In genomic region chr3:184177767-184178306, GRCh38 we compare ENCODE assay signal across 13 cellular contexts. TPM values are rescaled to one million over a fixed set of nuclear protein-coding genes. Genes with fewer than 3 reads are reported as not detected.
A peak's percentile ranks its signal among the peaks of the same experiment; 100 is the strongest.
DNase-seq lines count a peak whose midpoint lies in the region; ATAC-seq, FAIRE-seq and TF ChIP-seq lines count a peak whose summit lies in the region.
"Had no signal": no experiment of that assay in that cellular context is flagged by ENCODE, and none has a peak within 500 bp of the region (broad histone marks: within the 10 kb centered on the region; RNA-seq: fewer than 3 reads in every experiment).

No MANE protein-coding gene starts in this region.

- H3K27me3 Mint-ChIP-seq in HFFc6 (ENCODE audit: insufficient read depth) = peaks cover 5% of the 10 kb centered on the region
- no peaks in the 10 kb centered on the region for H3K27me3 Mint-ChIP-seq in neural crest cell (ENCODE audit: low read depth)
- H3K27me3 Mint-ChIP-seq: CD4-positive, alpha-beta T cell had no signal

- peaks cover 40% of the 10 kb centered on the region for H3K36me3 Mint-ChIP-seq in HFFc6 (ENCODE audit: low read depth)
- H3K36me3 Mint-ChIP-seq in neural crest cell (ENCODE audit: low read depth) = peaks cover 8% of the 10 kb centered on the region

- 88% methylated on average over 12 of the region's 14 CpGs for WGBS in A549 (ENCODE audit: missing lambda C conversion rate)

- H3K4me3 ChIP-seq in A549 (no peak overlapping the region), coronary artery (peak overlapping the region; percentile 10), mucosa of descending colon (no peak overlapping the region), MG63 (no peak overlapping the region)
- H3K4me3 ChIP-seq: HAP-1 had no signal

- intact Hi-C loops in mucosa of descending colon (cut with DNase I, micrococcal nuclease) = no loop called here
- intact Hi-C loops in posterior vena cava (cut with DNase I) = loop anchor here in 1 of 2 donors (2.0 kb wide), 1 partner anchor 67 kb away; no protein-coding TSS in a partner anchor

- TF ChIP-seq CTCF in A549 (IDR thresholded peaks at IDR 0.05) = no peak
- no peak for TF ChIP-seq CTCF in HFFc6 (IDR thresholded peaks at IDR 0.05)
- TF ChIP-seq CTCF in coronary artery (IDR thresholded peaks at IDR 0.05) = no peak
- no peak for TF ChIP-seq CTCF in neural crest cell (conservative IDR thresholded peaks at IDR 0.05)
- TF ChIP-seq CTCF in mucosa of descending colon (IDR thresholded peaks at IDR 0.05) = no peak

- H3K27ac Mint-ChIP-seq in HFFc6 (peak overlapping the region; percentile 96), neural crest cell (ENCODE audit: unreplicated experiment) (no peak overlapping the region)
- H3K27ac Mint-ChIP-seq: activated T-cell treated with anti-CD3 and anti-CD28 coated beads, Interleukin-2, amount 50 U/mL, for 72 hours; CD4-positive, alpha-beta T cell had no signal

- H3K36me3 ChIP-seq in mucosa of descending colon (ENCODE audit: low read depth) (peaks cover 15% of the 10 kb centered on the region), MG63 (peaks cover 72% of the 10 kb centered on the region)

- H3K4me1 ChIP-seq in A549 (peaks cover 15% of the 10 kb centered on the region), mucosa of descending colon (ENCODE audit: low read depth) (peaks cover 19% of the 10 kb centered on the region)

- ATAC-seq in A549 = no peak
- no peak for ATAC-seq in mucosa of descending colon
- ATAC-seq: activated T-cell treated with anti-CD3 and anti-CD28 coated beads, Interleukin-2, amount 50 U/mL, for 72 hours had no signal

- H3K9me3 Mint-ChIP-seq in HFFc6 (no peaks in the 10 kb centered on the region), neural crest cell (no peaks in the 10 kb centered on the region)
- H3K9me3 Mint-ChIP-seq: activated T-cell treated with anti-CD3 and anti-CD28 coated beads, Interleukin-2, amount 50 U/mL, for 72 hours; CD4-positive, alpha-beta T cell had no signal

- CTCF ChIA-PET in A549 (lab: Yijun Ruan, JAX) = interaction anchor here (0.7 to 1.6 kb wide), 6 partner anchors 7 to 282 kb away, joined by 3 to 6 read pairs (median 3); partner anchors contain the start of gene EEF1AKMT4

- no peak for TF ChIP-seq POLR2A in A549 (IDR thresholded peaks at IDR 0.05; ENCODE audit: low read length)

- no peak for FAIRE-seq in A549 (lab: Jason Lieb, UNC)

- DNase-seq in A549 (ENCODE audit: low read depth in 1 of 2, low spot score in 1 of 2) (no peak), HFFc6 (no peak), coronary artery (ENCODE audit: low spot score) (no peak), neural crest cell (ENCODE audit: low read depth, low spot score) (no peak), mucosa of descending colon (no peak), MG63 (no peak), posterior vena cava (ENCODE audit: low spot score) (no peak)
- DNase-seq in stimulated activated CD4-positive, alpha-beta T cell treated with anti-CD3 and anti-CD28 coated beads, Interleukin-4, amount 100 ng/mL, for 24 hours = no peak
- DNase-seq: activated T-cell treated with anti-CD3 and anti-CD28 coated beads, Interleukin-2, amount 50 U/mL, for 72 hours; CD4-positive, alpha-beta T cell; KG1 had no signal

- H3K4me1 Mint-ChIP-seq in HFFc6 (ENCODE audit: low read depth) (peaks cover 60% of the 10 kb centered on the region), neural crest cell (peaks cover 34% of the 10 kb centered on the region)

- H3K4me2 ChIP-seq in A549 = peak overlapping the region; percentile 92; the same call in 2 of the 3 replicates

- no peak for TF ChIP-seq EP300 in A549 (IDR thresholded peaks at IDR 0.05)

- no peaks in the 10 kb centered on the region for H3K9me3 ChIP-seq in A549
- H3K9me3 ChIP-seq in mucosa of descending colon = no peaks in the 10 kb centered on the region
- H3K9me3 ChIP-seq in MG63 = no peaks in the 10 kb centered on the region
- H3K9me3 ChIP-seq: HAP-1 had no signal

- H3K4me3 Mint-ChIP-seq in HFFc6 = peak overlapping the region; percentile 98
- H3K4me3 Mint-ChIP-seq in neural crest cell = peak overlapping the region; percentile 65

- TF ChIP-seq RAD21 in A549 (conservative IDR thresholded peaks at IDR 0.05 in 1 of 2, IDR thresholded peaks at IDR 0.05 in 1 of 2) = no peak

- H3K27ac ChIP-seq in A549 = peak overlapping the region in 1 of 2 experiments; percentile 99; a peak in 3 of 6 replicates
- H3K27ac ChIP-seq in coronary artery = peak overlapping the region in 1 of 2 donors; percentile 97

- POLR2A ChIA-PET in A549 (lab: Yijun Ruan, JAX) = interaction anchor here (2.0 kb wide), 1 partner anchor 8 kb away, joined by 14 read pairs; the partner anchor contains the start of gene ABCF3

- no peaks in the 10 kb centered on the region for H3K27me3 ChIP-seq in MG63

TF ChIP-seq in A549, 52 proteins besides CTCF, POLR2A, EP300 and RAD21:
- no peak for TF ChIP-seq CBX8 (IDR thresholded peaks at IDR 0.05)
- no peak for TF ChIP-seq RFX5 (IDR thresholded peaks at IDR 0.05)
- no peak for TF ChIP-seq NR3C1 (IDR thresholded peaks at IDR 0.05)

RNA-seq across cellular contexts. Expression of gene AP2M1, which starts 3.2 kb away (rescaled TPM):
- polyA plus RNA-seq in A549 (2011; rRNA removed) = 274 and 316 TPM in 2 replicates
- polyA plus RNA-seq in A549 (2012; cell fraction: cytosol; rRNA removed) = 385 and 421 TPM in 2 replicates
- 290 and 299 TPM in 2 replicates for polyA plus RNA-seq in A549 (2012; cell fraction: nucleus; rRNA removed)
- 285 to 298 TPM (median 288 TPM) in 3 replicates for polyA plus RNA-seq in A549 (2017; fragmentation: RNase III; extraction: RNeasy Plus Mini Kit Qiagen cat#74134 plus additional on column Dnase treatment)
- 217 and 258 TPM in 2 replicates for polyA minus RNA-seq in A549 (2011; rRNA and poly(A)+ RNA removed)
- 100 to 1,000 TPM; 796 to 849 (median 832) TPM for total RNA-seq in HFFc6 (2021; fragmentation: NEBNext Ultra II Directional; extraction: Animal tissue kit (Norgen Biotek cat#: 25700))
- total RNA-seq in neural crest cell = 271 and 289 TPM in 2 replicates
- 100 to 1,000 TPM; 215 to 297 (median 227) TPM for total RNA-seq in mucosa of descending colon
- total RNA-seq in MG63 (2014; rRNA removed; shearing (Covaris generic); ENCODE audit: low replicate concordance) = 688 and 946 TPM in 2 replicates
- total RNA-seq in posterior vena cava = 100 to 1,000 TPM; 324 to 365 TPM

RNA-seq across cellular contexts. Expression of gene ABCF3, which starts 8.2 kb away (rescaled TPM):
- 34.6 and 35.3 TPM in 2 replicates for polyA plus RNA-seq in A549 (2011; rRNA removed)
- polyA plus RNA-seq in A549 (2012; cell fraction: cytosol; rRNA removed) = 39.4 and 49.4 TPM in 2 replicates
- 126 and 128 TPM in 2 replicates for polyA plus RNA-seq in A549 (2012; cell fraction: nucleus; rRNA removed)
- 46.6 to 50.2 TPM (median 47.7 TPM) in 3 replicates for polyA plus RNA-seq in A549 (2017; fragmentation: RNase III; extraction: RNeasy Plus Mini Kit Qiagen cat#74134 plus additional on column Dnase treatment)
- 56.8 and 63.7 TPM in 2 replicates for polyA minus RNA-seq in A549 (2011; rRNA and poly(A)+ RNA removed)
- total RNA-seq in HFFc6 (2021; fragmentation: NEBNext Ultra II Directional; extraction: Animal tissue kit (Norgen Biotek cat#: 25700)) = 10 to 100 TPM; 53.3 to 70.9 (median 63.4) TPM
- total RNA-seq in neural crest cell = 63.9 and 67.3 TPM in 2 replicates
- 10 to 100 TPM; 60.7 to 79.7 (median 72.3) TPM for total RNA-seq in mucosa of descending colon
- 65.3 and 79.4 TPM in 2 replicates for total RNA-seq in MG63 (2014; rRNA removed; shearing (Covaris generic); ENCODE audit: low replicate concordance)
- 10 to 100 TPM; 38.9 to 48.8 TPM for total RNA-seq in posterior vena cava

RNA-seq across cellular contexts. Expression of gene DVL3, which starts 22.7 kb away (rescaled TPM):
- polyA plus RNA-seq in A549 (2011; rRNA removed) = 14.1 and 17.7 TPM in 2 replicates
- 17.9 and 23.2 TPM in 2 replicates for polyA plus RNA-seq in A549 (2012; cell fraction: cytosol; rRNA removed)
- 75.3 and 93.6 TPM in 2 replicates for polyA plus RNA-seq in A549 (2012; cell fraction: nucleus; rRNA removed)
- 23.6 to 24.4 TPM (median 23.9 TPM) in 3 replicates for polyA plus RNA-seq in A549 (2017; fragmentation: RNase III; extraction: RNeasy Plus Mini Kit Qiagen cat#74134 plus additional on column Dnase treatment)
- polyA minus RNA-seq in A549 (2011; rRNA and poly(A)+ RNA removed) = 22.2 and 29.2 TPM in 2 replicates
- total RNA-seq in HFFc6 (2021; fragmentation: NEBNext Ultra II Directional; extraction: Animal tissue kit (Norgen Biotek cat#: 25700)) = 10 to 100 TPM; 59.2 to 73.5 (median 64.9) TPM
- total RNA-seq in neural crest cell = 90.9 and 93.8 TPM in 2 replicates
- 100 to 1,000 TPM in 1 of 3 donors, 10 to 100 TPM in 2; 63.3 to 104 (median 69.1) TPM for total RNA-seq in mucosa of descending colon
- 20.8 and 42.6 TPM in 2 replicates for total RNA-seq in MG63 (2014; rRNA removed; shearing (Covaris generic); ENCODE audit: low replicate concordance)
- 10 to 100 TPM; 67.3 to 70.7 TPM for total RNA-seq in posterior vena cava

RNA-seq across cellular contexts. Expression of gene EIF2B5, which starts 42.7 kb away (rescaled TPM):
- polyA plus RNA-seq in A549 (2011; rRNA removed) (32.7 and 33.9 TPM in 2 replicates), A549 (2017; fragmentation: RNase III; extraction: RNeasy Plus Mini Kit Qiagen cat#74134 plus additional on column Dnase treatment) (29.8 to 32.5 TPM (median 32.1 TPM) in 3 replicates)
- polyA plus RNA-seq in A549 (2012; cell fraction: cytosol; rRNA removed) = 31.0 and 32.0 TPM in 2 replicates
- 53.8 and 60.2 TPM in 2 replicates for polyA plus RNA-seq in A549 (2012; cell fraction: nucleus; rRNA removed)
- 29.7 and 30.8 TPM in 2 replicates for polyA minus RNA-seq in A549 (2011; rRNA and poly(A)+ RNA removed)
- 10 to 100 TPM; 27.5 to 33.1 (median 31.4) TPM for total RNA-seq in HFFc6 (2021; fragmentation: NEBNext Ultra II Directional; extraction: Animal tissue kit (Norgen Biotek cat#: 25700))
- total RNA-seq in neural crest cell (54.8 and 57.7 TPM in 2 replicates), mucosa of descending colon (10 to 100 TPM; 41.4 to 48.6 (median 47.0) TPM), posterior vena cava (10 to 100 TPM; 23.3 to 26.4 TPM)
- total RNA-seq in MG63 (2014; rRNA removed; shearing (Covaris generic); ENCODE audit: low replicate concordance) = 41.7 and 50.5 TPM in 2 replicates

RNA-seq across cellular contexts. Expression of gene VWA5B2, which starts 51.5 kb away (rescaled TPM):
- polyA plus RNA-seq in A549 (2011; rRNA removed) = 0.11 and 0.37 TPM in 2 replicates
- polyA plus RNA-seq in A549 (2012; cell fraction: cytosol; rRNA removed) = 0.66 and 0.69 TPM in 2 replicates
- 4.0 and 4.4 TPM in 2 replicates for polyA plus RNA-seq in A549 (2012; cell fraction: nucleus; rRNA removed)
- 0.37 to 0.48 TPM (median 0.47 TPM) in 3 replicates for polyA plus RNA-seq in A549 (2017; fragmentation: RNase III; extraction: RNeasy Plus Mini Kit Qiagen cat#74134 plus additional on column Dnase treatment)
- 0.34 and 0.41 TPM in 2 replicates for polyA minus RNA-seq in A549 (2011; rRNA and poly(A)+ RNA removed)
- total RNA-seq in HFFc6 (2021; fragmentation: NEBNext Ultra II Directional; extraction: Animal tissue kit (Norgen Biotek cat#: 25700)) = not detected
- 0.36 and 0.56 TPM in 2 replicates for total RNA-seq in neural crest cell
- 1 to 10 TPM in 2 of 3 donors, under 1 TPM in 1; 0.60 to 2.9 (median 2.6) TPM for total RNA-seq in mucosa of descending colon
- total RNA-seq in MG63 (2014; rRNA removed; shearing (Covaris generic); ENCODE audit: low replicate concordance) = not detected in 2 replicates
- total RNA-seq in posterior vena cava = under 1 TPM in 1 of 2 donors, not detected in 1; 0.38 TPM
- total RNA-seq: CD4-positive, alpha-beta T cell; dermis microvascular lymphatic vessel endothelial cell had no signal
